ENCODE assay signal across 24 cellular contexts in the genomic region with DNA sequence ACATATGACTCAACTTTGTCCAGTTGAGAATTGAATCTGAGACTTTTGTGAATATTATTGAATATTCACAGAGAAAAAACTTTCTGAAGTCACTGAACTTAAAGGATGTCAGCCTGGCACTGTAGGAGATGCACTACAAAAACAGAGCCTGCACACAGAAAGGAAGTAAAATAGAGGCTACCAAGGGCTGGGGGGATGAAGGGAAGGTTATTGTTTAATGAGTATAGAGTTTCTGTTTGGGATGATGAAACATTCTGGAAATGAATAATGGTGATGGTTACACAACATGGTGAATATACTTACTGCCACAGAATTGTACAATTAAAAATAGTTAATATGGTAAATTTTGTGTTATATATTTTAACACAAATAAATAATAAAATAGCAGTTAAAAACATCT.
DNase-seq lines count a peak whose midpoint lies in the region; ATAC-seq, FAIRE-seq and TF ChIP-seq lines count a peak whose summit lies in the region.
"Had no signal": no experiment of that assay in that cellular context is flagged by ENCODE, and none has a peak within 500 bp of the region (broad histone marks: within the 10 kb centered on the region; RNA-seq: fewer than 3 reads in every experiment).

No MANE protein-coding gene starts in this region.

- DNase-seq in DMS53 treated with DMSO at 0.1 percent for 48 hours (lab: John Stamatoyannopoulos, UW; ENCODE audit: unreplicated experiment) (peak; percentile 4), ovary (no peak), GM19239 (ENCODE audit: insufficient read length, low spot score) (no peak)
- DNase-seq in effector CD4-positive, alpha-beta T cell, result no peak
- DNase-seq: activated CD4-positive, alpha-beta T cell treated with anti-CD3 and anti-CD28 coated beads, Interleukin-2, amount 10 ng/mL, durations not matched to agents 7 days and 5 days; activated naive CD4-positive, alpha-beta T cell treated with anti-CD3 and anti-CD28 coated beads, Interleukin-2, amount 50 U/mL, for 16 hours; activated T-cell treated with anti-CD3 and anti-CD28 coated beads for 4 hours; Caco-2; dorsolateral prefrontal cortex; esophagus squamous epithelium; GDM1; heart right ventricle; NCI-H2081; psoas muscle; SHP77; stimulated activated CD4-positive, alpha-beta T cell treated with anti-CD3 and anti-CD28 coated beads, Interleukin-15, amount 100 ng/mL, for 24 hours had no signal

- H2AFZ ChIP-seq in OCI-LY3 (ENCODE audit: low read depth, low read length), result no peak overlapping the region

- H3K9ac ChIP-seq in OCI-LY3 (ENCODE audit: low read length), result no peak overlapping the region

- H3K27me3 ChIP-seq in OCI-LY3 (ENCODE audit: low read depth, low read length) (no peaks in the 10 kb centered on the region), ovary (no peaks in the 10 kb centered on the region)
- H3K27me3 ChIP-seq: dorsolateral prefrontal cortex, esophagus squamous epithelium, heart right ventricle had no signal

- TF ChIP-seq POLR2A in ovary (IDR thresholded peaks at IDR 0.05), result no peak

- H3K27ac ChIP-seq in OCI-LY3 (ENCODE audit: low read length) (no peak overlapping the region), ovary (no peak overlapping the region)
- H3K27ac ChIP-seq: dorsolateral prefrontal cortex, esophagus squamous epithelium, heart right ventricle, psoas muscle had no signal

- intact Hi-C loops in ovary (cut with DNase I), result no loop called here

- H3K4me1 ChIP-seq in OCI-LY3 (ENCODE audit: low read length) (peaks cover 52% of the 10 kb centered on the region), ovary (ENCODE audit: insufficient read depth) (no peaks in the 10 kb centered on the region)
- H3K4me1 ChIP-seq: Caco-2, psoas muscle had no signal

- ATAC-seq in GM19467 (IDR thresholded peaks at IDR 0.05; ENCODE audit: unreplicated experiment) (peak; percentile 38), HG03175 (IDR thresholded peaks at IDR 0.05; ENCODE audit: unreplicated experiment) (peak; percentile 25), HG02884 (IDR thresholded peaks at IDR 0.05; ENCODE audit: unreplicated experiment) (no peak)
- ATAC-seq: HCT116; heart right ventricle; natural killer cell treated with Interleukin-12 subunit alpha and Interleukin-12 subunit beta and Interleukin-15 and Interleukin-18, amount 100 ng/mL, for 72 hours; psoas muscle had no signal

- TF ChIP-seq CTCF in OCI-LY3 (IDR thresholded peaks at IDR 0.05; ENCODE audit: low read depth, low read length), result no peak
- no peak for TF ChIP-seq CTCF in ovary (IDR thresholded peaks at IDR 0.05)

- no peaks in the 10 kb centered on the region for H3K79me2 ChIP-seq in OCI-LY3 (ENCODE audit: low read length)

- H3K36me3 ChIP-seq in OCI-LY3 (replicated peaks; ENCODE audit: low read depth, low read length), result no peaks in the 10 kb centered on the region
- H3K36me3 ChIP-seq in ovary, result no peaks in the 10 kb centered on the region
- H3K36me3 ChIP-seq: esophagus squamous epithelium, heart right ventricle had no signal

- no peak for FAIRE-seq in GM19239 (lab: Jason Lieb, UNC)
- FAIRE-seq: HTR-8/SVneo, keratinocyte had no signal

- no peaks in the 10 kb centered on the region for H4K20me1 ChIP-seq in OCI-LY3 (ENCODE audit: insufficient read depth, low read length)

- H3K4me3 ChIP-seq in OCI-LY3 (ENCODE audit: low read length) (no peak overlapping the region), ovary (no peak overlapping the region)
- H3K4me3 ChIP-seq: dorsolateral prefrontal cortex, esophagus squamous epithelium, heart right ventricle, psoas muscle had no signal

- H3K4me2 ChIP-seq in OCI-LY3 (ENCODE audit: low read length), result peak overlapping the region; percentile 25

- H3K9me3 ChIP-seq in OCI-LY3 (ENCODE audit: insufficient read depth, low read length), result no peaks in the 10 kb centered on the region
- H3K9me3 ChIP-seq in ovary, result no peaks in the 10 kb centered on the region
- H3K9me3 ChIP-seq: Caco-2, esophagus squamous epithelium, psoas muscle had no signal

- TF ChIP-seq EP300 in ovary (IDR thresholded peaks at IDR 0.05), result no peak
